ENCODE assay signal across 8 cellular contexts in the genomic region with DNA sequence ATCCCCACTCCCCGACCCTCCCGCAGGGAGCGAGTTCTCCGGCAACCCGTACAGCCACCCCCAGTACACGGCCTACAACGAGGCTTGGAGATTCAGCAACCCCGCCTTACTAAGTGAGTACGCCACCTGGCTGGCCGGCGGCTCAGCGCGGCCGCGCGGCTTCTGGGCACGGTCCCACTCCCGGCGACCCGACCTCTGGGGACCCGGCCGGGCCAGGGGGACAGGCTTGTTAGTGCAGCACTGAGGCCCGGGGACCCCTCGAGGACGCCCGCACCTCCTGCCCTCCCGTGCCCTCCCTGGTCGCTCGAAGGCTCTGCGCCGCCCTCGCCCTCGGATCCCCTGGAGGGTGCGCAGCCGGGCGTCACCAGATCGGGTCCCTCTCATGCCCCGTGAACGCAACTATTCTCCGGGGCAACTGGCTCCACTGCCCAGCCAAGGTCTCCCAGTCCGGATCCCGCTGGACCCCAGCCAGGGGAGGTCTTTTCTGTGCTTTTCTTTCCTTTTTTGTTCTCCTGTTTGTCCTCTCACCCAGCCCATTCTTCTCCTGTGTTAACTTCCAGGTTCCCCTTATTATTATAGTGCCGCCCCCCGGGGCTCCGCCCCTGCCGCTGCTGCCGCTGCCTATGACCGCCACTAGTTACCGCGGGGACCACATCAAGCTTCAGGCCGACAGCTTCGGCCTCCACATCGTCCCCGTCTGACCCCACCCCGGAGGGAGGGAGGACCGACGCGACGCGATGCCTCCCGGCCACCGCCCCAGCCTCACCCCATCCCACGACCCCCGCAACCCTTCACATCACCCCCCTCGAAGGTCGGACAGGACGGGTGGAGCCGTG.
DNase-seq lines count a peak whose midpoint lies in the region; ATAC-seq and TF ChIP-seq lines count a peak whose summit lies in the region.

No MANE protein-coding gene starts in this region.

- TF ChIP-seq CTCF in CD8-positive, alpha-beta T cell (IDR thresholded peaks at IDR 0.05): no peak
- TF ChIP-seq CTCF in glutamatergic neuron (IDR thresholded peaks at IDR 0.05; ENCODE audit: partially characterized antibody, unreplicated experiment): no peak
- peak; percentile 20 for TF ChIP-seq CTCF in psoas muscle (IDR thresholded peaks at IDR 0.05)

- peak overlapping the region; percentile 52 for H3K4me3 ChIP-seq in CD8-positive, alpha-beta T cell (ENCODE audit: low read depth, low read length)
- H3K4me3 ChIP-seq in psoas muscle: peak overlapping the region; percentile 58

- H3K9me3 ChIP-seq in CD8-positive, alpha-beta T cell (ENCODE audit: low read length): no peaks in the 10 kb centered on the region
- no peaks in the 10 kb centered on the region for H3K9me3 ChIP-seq in psoas muscle

- H3K27ac ChIP-seq in CD8-positive, alpha-beta T cell (ENCODE audit: low read depth, low read length): no peak overlapping the region
- no peak overlapping the region for H3K27ac ChIP-seq in psoas muscle

- 1 to 2% (median 1%) methylated on average over 54 to 68 of the region's 68 CpGs for WGBS in psoas muscle, 3 donors

- H3K27ac Mint-ChIP-seq in CD8-positive, alpha-beta T cell: no peak overlapping the region
- no peak overlapping the region for H3K27ac Mint-ChIP-seq in activated CD8-positive, alpha-beta T cell treated with anti-CD3 and anti-CD28 coated beads, Interleukin-2, amount 10 ng/mL, durations not matched to agents 7 days and 5 days
- H3K27ac Mint-ChIP-seq in glutamatergic neuron (ENCODE audit: unreplicated experiment): no peak overlapping the region

- peak overlapping the region; percentile 79 for H3K4me3 Mint-ChIP-seq in CD8-positive, alpha-beta T cell
- H3K4me3 Mint-ChIP-seq in activated CD8-positive, alpha-beta T cell treated with anti-CD3 and anti-CD28 coated beads, Interleukin-2, amount 10 ng/mL, durations not matched to agents 7 days and 5 days: peak overlapping the region; percentile 58
- peak overlapping the region; percentile 81 for H3K4me3 Mint-ChIP-seq in glutamatergic neuron (ENCODE audit: unreplicated experiment)

- H3K27me3 ChIP-seq in CD8-positive, alpha-beta T cell (ENCODE audit: insufficient read depth, low read length): peaks cover 58% of the 10 kb centered on the region
- peaks cover 0 to 97% (median 43%) of the 10 kb centered on the region in 3 donors for H3K27me3 ChIP-seq in psoas muscle (ENCODE audit: insufficient read depth in 3 of 3, low read length in 2 of 3)

- intact Hi-C loops in CD8-positive, alpha-beta T cell (cut with DNase I, micrococcal nuclease): loop anchor here in 1 of 2 experiments (5.0 kb wide), 1 partner anchor 265 kb away; no protein-coding TSS in a partner anchor
- intact Hi-C loops in psoas muscle (cut with DNase I): no loop called here

- no peaks in the 10 kb centered on the region for H3K9me3 Mint-ChIP-seq in CD8-positive, alpha-beta T cell
- H3K9me3 Mint-ChIP-seq in activated CD8-positive, alpha-beta T cell treated with anti-CD3 and anti-CD28 coated beads, Interleukin-2, amount 10 ng/mL, durations not matched to agents 7 days and 5 days (ENCODE audit: insufficient read depth): no peaks in the 10 kb centered on the region
- peaks cover 2% of the 10 kb centered on the region for H3K9me3 Mint-ChIP-seq in glutamatergic neuron (ENCODE audit: unreplicated experiment)

- CTCF ChIA-PET in CD8-positive, alpha-beta T cell (lab: Charles Lee): no interaction called here
- CTCF ChIA-PET in activated CD8-positive, alpha-beta T cell treated with anti-CD3 and anti-CD28 coated beads, Interleukin-2, amount 10 ng/mL, durations not matched to agents 7 days and 5 days (lab: Charles Lee): no interaction called here

- H3K27me3 Mint-ChIP-seq in CD8-positive, alpha-beta T cell (ENCODE audit: low read depth): peaks cover 73% of the 10 kb centered on the region
- peaks cover 82% of the 10 kb centered on the region for H3K27me3 Mint-ChIP-seq in activated CD8-positive, alpha-beta T cell treated with anti-CD3 and anti-CD28 coated beads, Interleukin-2, amount 10 ng/mL, durations not matched to agents 7 days and 5 days (ENCODE audit: low read depth)
- peaks cover 48% of the 10 kb centered on the region for H3K27me3 Mint-ChIP-seq in glutamatergic neuron (ENCODE audit: unreplicated experiment)

- H3K36me3 Mint-ChIP-seq in CD8-positive, alpha-beta T cell: no peaks in the 10 kb centered on the region
- H3K36me3 Mint-ChIP-seq in activated CD8-positive, alpha-beta T cell treated with anti-CD3 and anti-CD28 coated beads, Interleukin-2, amount 10 ng/mL, durations not matched to agents 7 days and 5 days (ENCODE audit: low read depth): no peaks in the 10 kb centered on the region
- no peaks in the 10 kb centered on the region for H3K36me3 Mint-ChIP-seq in glutamatergic neuron (ENCODE audit: unreplicated experiment)

- H3K4me1 Mint-ChIP-seq in CD8-positive, alpha-beta T cell (ENCODE audit: low read depth): peaks cover 25% of the 10 kb centered on the region
- H3K4me1 Mint-ChIP-seq in activated CD8-positive, alpha-beta T cell treated with anti-CD3 and anti-CD28 coated beads, Interleukin-2, amount 10 ng/mL, durations not matched to agents 7 days and 5 days (ENCODE audit: low read depth): peaks cover 36% of the 10 kb centered on the region
- peaks cover 7% of the 10 kb centered on the region for H3K4me1 Mint-ChIP-seq in glutamatergic neuron (ENCODE audit: low read depth, unreplicated experiment)

- DNase-seq in CD8-positive, alpha-beta T cell: peak in 4 of 7 experiments; percentile 16 to 54 (median 26)
- DNase-seq in KBM-7 (peak; percentile 66), glutamatergic neuron (peak; percentile 55), psoas muscle (no peak), NCI-H2029 treated with DMSO at 0.1 percent for 48 hours (lab: John Stamatoyannopoulos, UW) (no peak)
- peak; percentile 30 for DNase-seq in activated CD8-positive, alpha-beta T cell treated with anti-CD3 and anti-CD28 coated beads, Interleukin-2, amount 10 ng/mL, durations not matched to agents 7 days and 5 days
- DNase-seq in effector CD4-positive, alpha-beta T cell: no peak

- ATAC-seq in CD8-positive, alpha-beta T cell: peak; percentile 38
- ATAC-seq in activated CD8-positive, alpha-beta T cell treated with anti-CD3 and anti-CD28 coated beads, Interleukin-2, amount 10 ng/mL, durations not matched to agents 7 days and 5 days: peak; percentile 41
- peak; percentile 21 to 71 (median 60) for ATAC-seq in psoas muscle
- no peak for ATAC-seq in GM18519 (IDR thresholded peaks at IDR 0.05; ENCODE audit: low FRiP score, unreplicated experiment)

- no peaks in the 10 kb centered on the region for H3K36me3 ChIP-seq in CD8-positive, alpha-beta T cell (ENCODE audit: insufficient read depth, low read length)
- no peaks in the 10 kb centered on the region for H3K36me3 ChIP-seq in psoas muscle (ENCODE audit: insufficient read depth in 1 of 2, low read depth in 1 of 2)

- peaks cover 38% of the 10 kb centered on the region for H3K4me1 ChIP-seq in CD8-positive, alpha-beta T cell (ENCODE audit: insufficient read depth, low read length)
- peaks cover 18% of the 10 kb centered on the region for H3K4me1 ChIP-seq in psoas muscle

- in situ Hi-C loops in KBM-7 (cut with MboI; ENCODE audit: low pct_unique_long_range_greater_than_20kb, low sequenced_read_pairs): no loop called here

- POLR2A ChIA-PET in CD8-positive, alpha-beta T cell (lab: Charles Lee): no interaction called here
- POLR2A ChIA-PET in activated CD8-positive, alpha-beta T cell treated with anti-CD3 and anti-CD28 coated beads, Interleukin-2, amount 10 ng/mL, durations not matched to agents 7 days and 5 days (lab: Charles Lee): no interaction called here

Comparison
In these comparisons a context has a peak if more than half of its experiments do, and no peak if none do; other contexts are left out.
1. DNase-seq: peak in CD8-positive, alpha-beta T cell (4 of 7), KBM-7 (single experiment), activated CD8-positive, alpha-beta T cell treated with anti-CD3 and anti-CD28 coated beads, Interleukin-2, amount 10 ng/mL, durations not matched to agents 7 days and 5 days (single experiment) and glutamatergic neuron (single experiment); none in psoas muscle (0 of 2), effector CD4-positive, alpha-beta T cell (single experiment) and NCI-H2029 treated with DMSO at 0.1 percent for 48 hours (single experiment).
2. Peak in every context shown above with its lines, with median percentiles within 50 percentile points of each other: H3K4me3 Mint-ChIP-seq.